Comparison of ENCODE assay signal across 20 cellular contexts in genomic region chr10:60257767-60258428, GRCh38.
DNase-seq lines count a peak whose midpoint lies in the region; ATAC-seq, FAIRE-seq and TF ChIP-seq lines count a peak whose summit lies in the region.
"Had no signal": no experiment of that assay in that cellular context is flagged by ENCODE, and none has a peak within 500 bp of the region (broad histone marks: within the 10 kb centered on the region; RNA-seq: fewer than 3 reads in every experiment).

No MANE protein-coding gene starts in this region.

- no peak overlapping the region for H4K8ac ChIP-seq in mesenchymal stem cell (ENCODE audit: low read length)

- H3K36me3 ChIP-seq in mesenchymal stem cell (ENCODE audit: control insufficient read depth in 1 of 2, insufficient read depth in 2 of 2, low read depth in 1 of 2, low read length in 2 of 2) = peaks cover 0 to 6% of the 10 kb centered on the region in 2 experiments
- H3K36me3 ChIP-seq in tibial artery = peaks cover 0 to 1% (median 0%) of the 10 kb centered on the region in 3 donors
- H3K36me3 ChIP-seq: BLaER1 treated with 17β-estradiol and CSF1 and Interleukin-3, amounts not matched to agents 10 nM and 100 nM; ovary had no signal

- H3K4me3 ChIP-seq in mesenchymal stem cell (ENCODE audit: insufficient read depth in 1 of 2, low read depth in 1 of 2, low read length in 2 of 2) (no peak overlapping the region), tibial artery (no peak overlapping the region)
- H3K4me3 ChIP-seq: BLaER1 treated with 17β-estradiol and CSF1 and Interleukin-3, amounts not matched to agents 10 nM and 100 nM; GM12878; ovary had no signal

- no peak for TF ChIP-seq CTCF in tibial artery (IDR thresholded peaks at IDR 0.05)

- no peak overlapping the region for H2BK12ac ChIP-seq in mesenchymal stem cell (ENCODE audit: low read length in 2 of 2)

- intact Hi-C loops in tibial artery (cut with DNase I; ENCODE audit: low total_unique reads) = no loop called here

- WGBS in mesenchymal stem cell = 29% methylated on average over 2 of the region's 3 CpGs

- H3K14ac ChIP-seq in mesenchymal stem cell (ENCODE audit: low read length in 2 of 2) = no peak overlapping the region

- H3K79me1 ChIP-seq in mesenchymal stem cell (replicated peaks; ENCODE audit: low read length, poor library complexity, severe bottlenecking) = no peaks in the 10 kb centered on the region

- peak; percentile 1 for DNase-seq in NCI-H748 (lab: John Stamatoyannopoulos, UW; ENCODE audit: unreplicated experiment)
- no peak for DNase-seq in NCI-H748 treated with DMSO at 0.1 percent for 48 hours (lab: John Stamatoyannopoulos, UW)
- DNase-seq in mesenchymal stem cell = peak; percentile 54
- DNase-seq in substantia nigra (lab: John Stamatoyannopoulos, UW) = no peak
- DNase-seq in tibial artery = no peak
- no peak for DNase-seq in stimulated activated CD4-positive, alpha-beta T cell treated with anti-CD3 and anti-CD28 coated beads, Interleukin-4, amount 100 ng/mL, for 1 hour
- DNase-seq: activated CD4-positive, alpha-beta T cell treated with anti-CD3 and anti-CD28 coated beads for 36 hours; activated naive CD8-positive, alpha-beta T cell treated with anti-CD3 and anti-CD28 coated beads for 36 hours; foreskin melanocyte; MV-4-11; NCI-H187 treated with DMSO at 0.1 percent for 48 hours; ovary; stimulated activated CD4-positive, alpha-beta T cell treated with anti-CD3 and anti-CD28 coated beads, Interleukin-2, amount 100 ng/mL, for 24 hours; SW 1271 had no signal

- H3K9ac ChIP-seq in mesenchymal stem cell (ENCODE audit: low read length) = no peak overlapping the region
- H3K9ac ChIP-seq: BLaER1 treated with 17β-estradiol and CSF1 and Interleukin-3, amounts not matched to agents 10 nM and 100 nM had no signal

- H3K9me3 ChIP-seq in mesenchymal stem cell (ENCODE audit: control insufficient read depth, low read length) (no peaks in the 10 kb centered on the region), tibial artery (no peaks in the 10 kb centered on the region)
- H3K9me3 ChIP-seq: BLaER1 treated with 17β-estradiol and CSF1 and Interleukin-3, amounts not matched to agents 10 nM and 100 nM; ovary had no signal

- no peak overlapping the region for H2BK120ac ChIP-seq in mesenchymal stem cell (ENCODE audit: low read depth, low read length)

- H3K27me3 ChIP-seq in mesenchymal stem cell (ENCODE audit: control insufficient read depth in 1 of 2, insufficient read depth in 1 of 2, low read length in 2 of 2) = no peaks in the 10 kb centered on the region
- H3K27me3 ChIP-seq in tibial artery = no peaks in the 10 kb centered on the region
- H3K27me3 ChIP-seq: BLaER1 treated with 17β-estradiol and CSF1 and Interleukin-3, amounts not matched to agents 10 nM and 100 nM; ovary had no signal

- no peak overlapping the region for H2AK5ac ChIP-seq in mesenchymal stem cell (ENCODE audit: low read length, severe bottlenecking)

- H3K4me2 ChIP-seq in mesenchymal stem cell (ENCODE audit: low read length, poor library complexity, severe bottlenecking) = no peak overlapping the region

- no peak overlapping the region for H3K18ac ChIP-seq in mesenchymal stem cell (ENCODE audit: low read depth in 1 of 2, low read length in 2 of 2)

- no peak overlapping the region for H2AFZ ChIP-seq in mesenchymal stem cell (ENCODE audit: low read depth, low read length)

- H3K27ac ChIP-seq in mesenchymal stem cell (ENCODE audit: low read length, poor library complexity, severe bottlenecking) = no peak overlapping the region
- peak overlapping the region; percentile 46 for H3K27ac ChIP-seq in substantia nigra (ENCODE audit: low read depth, low read length, poor library complexity, severe bottlenecking)
- H3K27ac ChIP-seq in tibial artery = no peak overlapping the region
- H3K27ac ChIP-seq: BLaER1 treated with 17β-estradiol and CSF1 and Interleukin-3, amounts not matched to agents 10 nM and 100 nM; ovary had no signal

- H2BK5ac ChIP-seq in mesenchymal stem cell (ENCODE audit: low read depth, low read length, poor library complexity, severe bottlenecking) = no peak overlapping the region

- no peak overlapping the region for H3K4ac ChIP-seq in mesenchymal stem cell (ENCODE audit: low read depth in 1 of 2, low read length in 2 of 2)

- no peak overlapping the region for H3K23ac ChIP-seq in mesenchymal stem cell (ENCODE audit: low read length in 2 of 2)

- no peak overlapping the region for H4K91ac ChIP-seq in mesenchymal stem cell (ENCODE audit: low read length)

- FAIRE-seq in colon (lab: Jason Lieb, UNC) = peak; percentile 38
- FAIRE-seq: A204.1, GM12878 had no signal

- H3K4me1 ChIP-seq in mesenchymal stem cell (ENCODE audit: control insufficient read depth, insufficient read depth, low read depth, low read length) = no peaks in the 10 kb centered on the region
- no peaks in the 10 kb centered on the region for H3K4me1 ChIP-seq in tibial artery

- no peak overlapping the region for H2BK15ac ChIP-seq in mesenchymal stem cell (ENCODE audit: low read depth, poor library complexity, severe bottlenecking)

- no peak for ATAC-seq in activated CD4-positive, CD25-positive, alpha-beta regulatory T cell treated with anti-CD3 and anti-CD28 coated beads, Interleukin-2, amount 50 U/mL, for 24 hours
- ATAC-seq: activated CD4-positive, alpha-beta T cell treated with anti-CD3 and anti-CD28 coated beads for 36 hours; GM12878; HCT116 had no signal

Comparison
In these comparisons a context has a peak if more than half of its experiments do, and no peak if none do; other contexts are left out.
1. DNase-seq: peak in NCI-H748 (single experiment) and mesenchymal stem cell (single experiment); none in NCI-H748 treated with DMSO at 0.1 percent for 48 hours (single experiment), substantia nigra (0 of 49), tibial artery (0 of 2) and stimulated activated CD4-positive, alpha-beta T cell treated with anti-CD3 and anti-CD28 coated beads, Interleukin-4, amount 100 ng/mL, for 1 hour (single experiment).